ENCODE assay signal across 8 cellular contexts in genomic region chr14:23365353-23366162, GRCh38. TPM values are rescaled to one million over a fixed set of nuclear protein-coding genes. Genes with fewer than 3 reads are reported as not detected.
DNase-seq lines count a peak whose midpoint lies in the region; ATAC-seq and TF ChIP-seq lines count a peak whose summit lies in the region.

No MANE protein-coding gene starts in this region.

- H3K4me1 ChIP-seq in ovary (ENCODE audit: insufficient read depth) = no peaks in the 10 kb centered on the region

- CTCF ChIA-PET in BJ (lab: Yijun Ruan, JAX) = interaction anchor here (1.6 kb wide), 1 partner anchor 14 kb away, joined by 7 read pairs; no protein-coding TSS in a partner anchor

- H3K4me3 ChIP-seq in BJ (ENCODE audit: low read depth, low read length) (peak overlapping the region; percentile 37), ovary (peak overlapping the region; percentile 44)

- no peaks in the 10 kb centered on the region for H3K9me3 ChIP-seq in ovary

- no peak for TF ChIP-seq EP300 in ovary (IDR thresholded peaks at IDR 0.05)

- peak; percentile 40 to 42 for ATAC-seq in left cardiac atrium
- no peak for ATAC-seq in HG03196 (IDR thresholded peaks at IDR 0.05; ENCODE audit: unreplicated experiment)
- no peak for ATAC-seq in HG03571 (IDR thresholded peaks at IDR 0.05; ENCODE audit: unreplicated experiment)

- intact Hi-C loops in left cardiac atrium (cut with DNase I) (no loop called here), ovary (cut with DNase I) (no loop called here)

- peak overlapping the region; percentile 60 for H3K27ac ChIP-seq in adipose tissue (ENCODE audit: low read depth, low read length)
- H3K27ac ChIP-seq in ovary = peak overlapping the region; percentile 98 to 99

- DNase-seq in BJ (ENCODE audit: low read depth) = no peak
- DNase-seq in left cardiac atrium = no peak
- peak in 4 of 5 donors; percentile 43 to 73 (median 59) for DNase-seq in ovary
- no peak for DNase-seq in activated CD4-positive, alpha-beta T cell treated with anti-CD3 and anti-CD28 coated beads, Interleukin-2, amount 50 U/mL, for 48 hours
- no peak for DNase-seq in NCI-H526 (lab: John Stamatoyannopoulos, UW)

- no peak for TF ChIP-seq CTCF in BJ (IDR thresholded peaks at IDR 0.05; ENCODE audit: insufficient read depth, low read depth, low read length)
- no peak for TF ChIP-seq CTCF in ovary (IDR thresholded peaks at IDR 0.05)

- no peaks in the 10 kb centered on the region for H3K36me3 ChIP-seq in BJ (ENCODE audit: control insufficient read depth, insufficient read depth, low read length)
- no peaks in the 10 kb centered on the region for H3K36me3 ChIP-seq in ovary

- H3K27me3 ChIP-seq in BJ (ENCODE audit: control insufficient read depth, insufficient read depth, low read length) (peaks cover 14% of the 10 kb centered on the region), ovary (no peaks in the 10 kb centered on the region)

- 2 to 5% (median 2%) methylated on average over 44 to 80 of the region's 80 CpGs for WGBS in adipose tissue, 3 donors
- 0 to 1% (median 1%) methylated on average over 63 to 80 of the region's 80 CpGs for WGBS in ovary, 3 donors

- POLR2A ChIA-PET in BJ (lab: Charles Lee) = no interaction called here

- peak; percentile 5 for TF ChIP-seq POLR2A in ovary (IDR thresholded peaks at IDR 0.05)

RNA-seq across cellular contexts. Expression of gene EFS, which starts 0.6 kb away (rescaled TPM):
- polyA plus RNA-seq in BJ (2011; rRNA removed) = 1.5 and 2.7 TPM in 2 replicates
- polyA minus RNA-seq in BJ (2011; rRNA and poly(A)+ RNA removed) = 1.2 and 1.5 TPM in 2 replicates
- polyA plus RNA-seq in adipose tissue = 10 to 100 TPM in 2 of 3 donors, 1 to 10 TPM in 1; 2.3 to 17.5 (median 11.1) TPM
- 10 to 100 TPM in 1 of 2 donors, 1 to 10 TPM in 1; 5.8 to 10.3 TPM for total RNA-seq in left cardiac atrium
- total RNA-seq in ovary = 10 to 100 TPM; 13.8 to 44.2 (median 34.6) TPM
- 10 to 100 TPM; 10.8 to 22.2 TPM for polyA plus RNA-seq in ovary

RNA-seq across cellular contexts. Expression of gene IL25, which starts 7.1 kb away (rescaled TPM):
- polyA plus RNA-seq in BJ (2011; rRNA removed) = not detected in 2 replicates
- polyA minus RNA-seq in BJ (2011; rRNA and poly(A)+ RNA removed) = not detected in 2 replicates
- under 1 TPM in 1 of 3 donors, not detected in 2; 0.06 TPM for polyA plus RNA-seq in adipose tissue
- total RNA-seq in left cardiac atrium = not detected
- total RNA-seq in ovary = not detected
- not detected for polyA plus RNA-seq in ovary

RNA-seq across cellular contexts. Expression of gene CMTM5, which starts 11.3 kb away (rescaled TPM):
- polyA plus RNA-seq in BJ (2011; rRNA removed) (not detected in 2 replicates), adipose tissue (under 1 TPM in 2 of 3 donors, not detected in 1; 0.26 to 0.43 TPM), ovary (1 to 10 TPM in 1 of 2 donors, under 1 TPM in 1; 0.16 to 1.1 TPM)
- not detected in 2 replicates for polyA minus RNA-seq in BJ (2011; rRNA and poly(A)+ RNA removed)
- total RNA-seq in left cardiac atrium (1 to 10 TPM in 1 of 2 donors, under 1 TPM in 1; 0.44 to 1.4 TPM), ovary (under 1 TPM in 1 of 7 donors, not detected in 6; 0.48 TPM)

RNA-seq across cellular contexts. Expression of gene SLC22A17, which starts 12.9 kb away (rescaled TPM):
- polyA plus RNA-seq in BJ (2011; rRNA removed) = 9.0 and 14.0 TPM in 2 replicates
- 5.3 and 5.5 TPM in 2 replicates for polyA minus RNA-seq in BJ (2011; rRNA and poly(A)+ RNA removed)
- polyA plus RNA-seq in adipose tissue = 1 to 10 TPM; 8.4 to 9.9 (median 9.5) TPM
- total RNA-seq in left cardiac atrium = 10 to 100 TPM; 31.4 to 34.6 TPM
- total RNA-seq in ovary = 10 to 100 TPM; 25.0 to 48.0 (median 38.5) TPM
- polyA plus RNA-seq in ovary = 10 to 100 TPM in 1 of 2 donors, 1 to 10 TPM in 1; 8.9 to 32.7 TPM

RNA-seq across cellular contexts. Expression of gene MYH6, which starts 42.5 kb away (rescaled TPM):
- polyA plus RNA-seq in BJ (2011; rRNA removed) (not detected in 2 replicates), adipose tissue (10 to 100 TPM in 1 of 3 donors, under 1 TPM in 2; 0.18 to 10.8 (median 0.56) TPM), ovary (under 1 TPM in 1 of 2 donors, not detected in 1; 0.31 TPM)
- not detected in 2 replicates for polyA minus RNA-seq in BJ (2011; rRNA and poly(A)+ RNA removed)
- total RNA-seq in left cardiac atrium (over 10,000 TPM; 10,415 to 11,820 TPM), ovary (1 to 10 TPM in 1 of 7 donors, under 1 TPM in 3, not detected in 3; 0.07 to 1.1 (median 0.74) TPM)

Comparison
In these comparisons a context has a peak if more than half of its experiments do, and no peak if none do; other contexts are left out.
1. DNase-seq: peak in ovary (4 of 5); none in BJ (single experiment), left cardiac atrium (single experiment), activated CD4-positive, alpha-beta T cell treated with anti-CD3 and anti-CD28 coated beads, Interleukin-2, amount 50 U/mL, for 48 hours (0 of 2) and NCI-H526 (0 of 2).
2. ATAC-seq: peak in left cardiac atrium (2 of 2); none in HG03196 (single experiment) and HG03571 (single experiment).